ENCODE assay signal across 13 cellular contexts in the genomic region with DNA sequence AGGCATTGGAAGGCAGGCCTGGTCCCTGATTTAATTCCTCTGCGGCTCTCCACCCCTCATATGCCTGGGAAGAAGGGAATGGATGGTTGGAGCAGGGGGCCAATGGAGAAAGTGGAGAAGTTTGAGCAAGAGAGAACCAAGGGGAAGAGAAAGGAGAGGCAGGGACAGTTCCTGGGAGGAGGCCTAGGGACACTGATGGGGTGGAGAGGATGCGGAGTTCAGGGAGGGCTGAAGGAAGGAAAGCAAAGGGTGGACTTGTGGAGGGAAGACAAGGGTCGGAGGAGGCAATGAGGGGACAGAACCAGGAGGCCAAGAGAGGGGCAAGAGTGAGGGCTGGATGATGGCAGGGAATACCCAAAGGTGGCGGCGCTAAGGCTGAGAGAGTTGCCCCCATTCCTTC. TPM values are rescaled to one million over a fixed set of nuclear protein-coding genes. Genes with fewer than 3 reads are reported as not detected.
DNase-seq lines count a peak whose midpoint lies in the region; ATAC-seq, FAIRE-seq and TF ChIP-seq lines count a peak whose summit lies in the region.
"Had no signal": no experiment of that assay in that cellular context is flagged by ENCODE, and none has a peak within 500 bp of the region (broad histone marks: within the 10 kb centered on the region; RNA-seq: fewer than 3 reads in every experiment).

No MANE protein-coding gene starts in this region.

- peaks cover 35 to 43% of the 10 kb centered on the region in 2 donors for H3K4me1 ChIP-seq in muscle layer of duodenum (ENCODE audit: control insufficient read depth in 1 of 2, insufficient read depth in 2 of 2, low read length in 2 of 2)

- H3K4me3 Mint-ChIP-seq in activated naive CD4-positive, alpha-beta T cell treated with anti-CD3 and anti-CD28 coated beads, Interleukin-2, amount 50 U/mL, for 24 hours = peak overlapping the region; percentile 94
- peak overlapping the region; percentile 74 for H3K4me3 Mint-ChIP-seq in activated naive CD8-positive, alpha-beta T cell treated with anti-CD3 and anti-CD28 coated beads, Interleukin-2, amount 10 ng/mL, durations not matched to agents 7 days and 5 days
- H3K4me3 Mint-ChIP-seq in type B pancreatic cell = peak overlapping the region; percentile 40

- TF ChIP-seq CTCF in type B pancreatic cell (conservative IDR thresholded peaks at IDR 0.05) = no peak

- no peak overlapping the region for H3K27ac ChIP-seq in muscle layer of duodenum (ENCODE audit: low read length)

- H3K36me3 Mint-ChIP-seq in activated naive CD4-positive, alpha-beta T cell treated with anti-CD3 and anti-CD28 coated beads, Interleukin-2, amount 50 U/mL, for 24 hours = no peaks in the 10 kb centered on the region
- H3K36me3 Mint-ChIP-seq in activated naive CD8-positive, alpha-beta T cell treated with anti-CD3 and anti-CD28 coated beads, Interleukin-2, amount 10 ng/mL, durations not matched to agents 7 days and 5 days = peaks cover 4% of the 10 kb centered on the region
- H3K36me3 Mint-ChIP-seq in type B pancreatic cell = no peaks in the 10 kb centered on the region

- no peaks in the 10 kb centered on the region for H3K27me3 Mint-ChIP-seq in activated naive CD4-positive, alpha-beta T cell treated with anti-CD3 and anti-CD28 coated beads, Interleukin-2, amount 50 U/mL, for 24 hours
- no peaks in the 10 kb centered on the region for H3K27me3 Mint-ChIP-seq in activated naive CD8-positive, alpha-beta T cell treated with anti-CD3 and anti-CD28 coated beads, Interleukin-2, amount 10 ng/mL, durations not matched to agents 7 days and 5 days
- no peaks in the 10 kb centered on the region for H3K27me3 Mint-ChIP-seq in type B pancreatic cell

- DNase-seq in activated naive CD4-positive, alpha-beta T cell treated with anti-CD3 and anti-CD28 coated beads, Interleukin-2, amount 50 U/mL, for 16 hours = no peak
- no peak for DNase-seq in activated naive CD8-positive, alpha-beta T cell treated with anti-CD3 and anti-CD28 coated beads, Interleukin-2, amount 10 ng/mL, durations not matched to agents 7 days and 5 days
- DNase-seq in type B pancreatic cell (ENCODE audit: extremely low spot score, unreplicated experiment) (no peak), GM19238 (ENCODE audit: insufficient read length, low spot score) (no peak), GM12892 (ENCODE audit: insufficient read length) (no peak), D341Med (ENCODE audit: low spot score) (no peak)
- DNase-seq: MG63, NCI-H510A, SIG-M5 had no signal

- H3K4me3 ChIP-seq in muscle layer of duodenum (ENCODE audit: low read depth in 1 of 2, low read length in 2 of 2) = peak overlapping the region; percentile 2 to 27
- H3K4me3 ChIP-seq: MG63 had no signal

- H3K9me3 ChIP-seq in muscle layer of duodenum (ENCODE audit: control insufficient read depth in 1 of 2, low read length in 2 of 2) = no peaks in the 10 kb centered on the region
- H3K9me3 ChIP-seq: MG63 had no signal

- ATAC-seq in activated naive CD8-positive, alpha-beta T cell treated with anti-CD3 and anti-CD28 coated beads, Interleukin-2, amount 10 ng/mL, durations not matched to agents 7 days and 5 days (ENCODE audit: low read depth) = no peak

- peaks cover 71% of the 10 kb centered on the region for H3K4me1 Mint-ChIP-seq in activated naive CD4-positive, alpha-beta T cell treated with anti-CD3 and anti-CD28 coated beads, Interleukin-2, amount 50 U/mL, for 24 hours
- peaks cover 57% of the 10 kb centered on the region for H3K4me1 Mint-ChIP-seq in activated naive CD8-positive, alpha-beta T cell treated with anti-CD3 and anti-CD28 coated beads, Interleukin-2, amount 10 ng/mL, durations not matched to agents 7 days and 5 days
- peaks cover 34% of the 10 kb centered on the region for H3K4me1 Mint-ChIP-seq in type B pancreatic cell (ENCODE audit: unreplicated experiment)

- H3K27ac Mint-ChIP-seq in activated naive CD4-positive, alpha-beta T cell treated with anti-CD3 and anti-CD28 coated beads, Interleukin-2, amount 50 U/mL, for 24 hours = peak overlapping the region; percentile 97
- H3K27ac Mint-ChIP-seq in activated naive CD8-positive, alpha-beta T cell treated with anti-CD3 and anti-CD28 coated beads, Interleukin-2, amount 10 ng/mL, durations not matched to agents 7 days and 5 days = peak overlapping the region; percentile 86
- H3K27ac Mint-ChIP-seq in type B pancreatic cell = peak overlapping the region; percentile 73

- no peak for FAIRE-seq in GM12892 (lab: Jason Lieb, UNC)
- FAIRE-seq: islet of Langerhans had no signal

- H3K36me3 ChIP-seq in muscle layer of duodenum (ENCODE audit: control insufficient read depth in 1 of 2, insufficient read depth in 2 of 2, low read length in 2 of 2) = peaks cover 0 to 8% of the 10 kb centered on the region in 2 donors

- no peak for TF ChIP-seq POLR2A in GM12892 (IDR thresholded peaks at IDR 0.05; ENCODE audit: low read depth, low read length)

- no peaks in the 10 kb centered on the region for H3K9me3 Mint-ChIP-seq in activated naive CD4-positive, alpha-beta T cell treated with anti-CD3 and anti-CD28 coated beads, Interleukin-2, amount 50 U/mL, for 24 hours
- H3K9me3 Mint-ChIP-seq in activated naive CD8-positive, alpha-beta T cell treated with anti-CD3 and anti-CD28 coated beads, Interleukin-2, amount 10 ng/mL, durations not matched to agents 7 days and 5 days = no peaks in the 10 kb centered on the region
- H3K9me3 Mint-ChIP-seq in type B pancreatic cell = no peaks in the 10 kb centered on the region

- no peaks in the 10 kb centered on the region for H3K27me3 ChIP-seq in muscle layer of duodenum (ENCODE audit: low read depth, low read length)
- H3K27me3 ChIP-seq: MG63 had no signal

- POLR2A ChIA-PET in activated naive CD8-positive, alpha-beta T cell treated with anti-CD3 and anti-CD28 coated beads, Interleukin-2, amount 10 ng/mL, durations not matched to agents 7 days and 5 days (lab: Charles Lee) = no interaction called here

RNA-seq across cellular contexts. Expression of a gene that starts 7.1 kb away (rescaled TPM):
- total RNA-seq in activated naive CD8-positive, alpha-beta T cell treated with anti-CD3 and anti-CD28 coated beads, Interleukin-2, amount 10 ng/mL, durations not matched to agents 7 days and 5 days = 10 to 100 TPM; 41.4 to 48.4 TPM
- total RNA-seq in type B pancreatic cell (ENCODE audit: low replicate concordance) = 38.1 and 75.9 TPM in 2 replicates
- polyA plus RNA-seq in GM12892 (2012; ENCODE audit: missing spikeins) = 9.8 TPM

RNA-seq across cellular contexts. Expression of a gene that starts 16.4 kb away (rescaled TPM):
- total RNA-seq in activated naive CD8-positive, alpha-beta T cell treated with anti-CD3 and anti-CD28 coated beads, Interleukin-2, amount 10 ng/mL, durations not matched to agents 7 days and 5 days = 1 to 10 TPM; 1.1 to 1.9 TPM
- 0.52 and 1.1 TPM in 2 replicates for total RNA-seq in type B pancreatic cell (ENCODE audit: low replicate concordance)
- not detected for polyA plus RNA-seq in GM12892 (2012; ENCODE audit: missing spikeins)
- total RNA-seq: H4 had no signal

RNA-seq across cellular contexts. Expression of a gene that starts 23.8 kb away (rescaled TPM):
- 1 to 10 TPM in 1 of 2 experiments, under 1 TPM in 1; 0.91 to 1.4 TPM for total RNA-seq in activated naive CD8-positive, alpha-beta T cell treated with anti-CD3 and anti-CD28 coated beads, Interleukin-2, amount 10 ng/mL, durations not matched to agents 7 days and 5 days
- 1.6 and 2.4 TPM in 2 replicates for total RNA-seq in type B pancreatic cell (ENCODE audit: low replicate concordance)
- polyA plus RNA-seq in GM12892 (2012; ENCODE audit: missing spikeins) = not detected
- total RNA-seq: H4 had no signal

RNA-seq across cellular contexts. Expression of a gene that starts 23.9 kb away (rescaled TPM):
- not detected for total RNA-seq in activated naive CD8-positive, alpha-beta T cell treated with anti-CD3 and anti-CD28 coated beads, Interleukin-2, amount 10 ng/mL, durations not matched to agents 7 days and 5 days
- total RNA-seq in type B pancreatic cell (ENCODE audit: low replicate concordance) = not detected in 2 replicates
- not detected for polyA plus RNA-seq in GM12892 (2012; ENCODE audit: missing spikeins)
- total RNA-seq: H4 had no signal

RNA-seq across cellular contexts. Expression of a gene that starts 26.6 kb away (rescaled TPM):
- 10 to 100 TPM; 46.2 to 48.9 TPM for total RNA-seq in activated naive CD8-positive, alpha-beta T cell treated with anti-CD3 and anti-CD28 coated beads, Interleukin-2, amount 10 ng/mL, durations not matched to agents 7 days and 5 days
- 51.4 and 59.0 TPM in 2 replicates for total RNA-seq in type B pancreatic cell (ENCODE audit: low replicate concordance)
- 38.1 TPM for polyA plus RNA-seq in GM12892 (2012; ENCODE audit: missing spikeins)

Comparison
In these comparisons a context has a peak if more than half of its experiments do, and no peak if none do; other contexts are left out.
1. H3K4me3 Mint-ChIP-seq: peak in every context shown above with its lines; median percentile 94 in activated naive CD4-positive, alpha-beta T cell treated with anti-CD3 and anti-CD28 coated beads, Interleukin-2, amount 50 U/mL, for 24 hours; 74 in activated naive CD8-positive, alpha-beta T cell treated with anti-CD3 and anti-CD28 coated beads, Interleukin-2, amount 10 ng/mL, durations not matched to agents 7 days and 5 days; 40 in type B pancreatic cell.